ENCODE assay signal across 1 cellular context in genomic region chr2:160397530-160397865, GRCh38.
TF ChIP-seq lines count a peak whose summit lies in the region.

No MANE protein-coding gene starts in this region.

TF ChIP-seq in IMR-90, 13 proteins besides CTCF, POLR2A, EP300 and RAD21 (continued from another document):
- no peak for TF ChIP-seq CHD1 (IDR thresholded peaks at IDR 0.05; ENCODE audit: low read depth, low read length)
- TF ChIP-seq ELK1 (IDR thresholded peaks at IDR 0.05; ENCODE audit: borderline replicate concordance, low read depth, low read length), result no peak
- no peak for TF ChIP-seq FOS (IDR thresholded peaks at IDR 0.05; ENCODE audit: low read depth, low read length)
- no peak for TF ChIP-seq MAZ (IDR thresholded peaks at IDR 0.05; ENCODE audit: borderline replicate concordance, low read depth, low read length)
- no peak for TF ChIP-seq RCOR1 (IDR thresholded peaks at IDR 0.05; ENCODE audit: insufficient replicate concordance, low read length)
- no peak for TF ChIP-seq RFX5 (IDR thresholded peaks at IDR 0.05; ENCODE audit: low read depth, low read length)
TF ChIP-seq in IMR-90: peak in this region for 0.
